Comparison of ENCODE assay signal across 17 cellular contexts in genomic region chr2:102553601-102554000, GRCh38.
"Had no signal": no experiment of that assay in that cellular context is flagged by ENCODE, and none has a peak within 500 bp of the region (broad histone marks: within the 10 kb centered on the region; RNA-seq: fewer than 3 reads in every experiment).

No MANE protein-coding gene starts in this region.

- H3K36me3 ChIP-seq: SJCRH30 had no signal

- H3K27ac ChIP-seq: SJCRH30, SK-N-MC had no signal

- DNase-seq: KBM-7, MV-4-11, NCI-H1048, NCI-H1105 treated with DMSO at 0.1 percent for 48 hours, NCI-H1417 treated with DMSO at 0.1 percent for 48 hours, NCI-H146, NCI-H1694 treated with DMSO at 0.1 percent for 48 hours, NCI-H1930, NCI-H2081, NCI-H2107, NCI-H2227 treated with DMSO at 0.1 percent for 48 hours, NCI-H524 treated with DMSO at 0.1 percent for 48 hours, NCI-H69, NCI-H774, SHP77 treated with DMSO at 0.1 percent for 48 hours, SJCRH30 had no signal

- H3K27me3 ChIP-seq: SJCRH30 had no signal

- H3K4me1 ChIP-seq: SJCRH30 had no signal

- H3K4me3 ChIP-seq: SJCRH30, SK-N-MC had no signal
